In the genomic region with DNA sequence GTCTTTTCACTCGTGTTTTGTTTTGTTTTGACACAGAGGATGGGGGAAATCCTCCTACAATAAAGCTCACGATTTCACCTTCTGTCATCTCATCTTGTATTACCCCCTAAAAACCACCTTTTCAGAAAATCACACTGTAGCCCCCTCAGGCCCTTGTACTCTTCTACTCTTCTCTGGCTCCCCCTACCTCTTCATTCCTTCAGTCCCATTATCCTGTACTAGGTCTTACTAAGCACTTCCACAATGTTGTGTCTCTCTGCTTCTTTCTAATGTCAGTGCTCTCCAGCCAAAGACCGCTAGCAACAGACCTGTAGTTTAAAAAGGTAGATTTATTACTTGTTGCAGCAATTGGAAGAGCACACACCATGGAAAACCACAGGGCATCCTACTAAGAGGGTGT, we compare ENCODE assay signal across 26 cellular contexts. TPM values are rescaled to one million over a fixed set of nuclear protein-coding genes. Genes with fewer than 3 reads are reported as not detected.
DNase-seq lines count a peak whose midpoint lies in the region; ATAC-seq, FAIRE-seq and TF ChIP-seq lines count a peak whose summit lies in the region.
"Had no signal": no experiment of that assay in that cellular context is flagged by ENCODE, and none has a peak within 500 bp of the region (broad histone marks: within the 10 kb centered on the region; RNA-seq: fewer than 3 reads in every experiment).

No MANE protein-coding gene starts in this region.

- H3K4me1 Mint-ChIP-seq in Caco-2 (ENCODE audit: low read depth, unreplicated experiment) (peaks cover 29% of the 10 kb centered on the region), CD14-positive monocyte (no peaks in the 10 kb centered on the region)
- H3K4me1 Mint-ChIP-seq: CD4-positive, alpha-beta memory T cell; IgD-negative memory B cell had no signal

- POLR2A ChIA-PET in Caco-2 (lab: Charles Lee), result no interaction called here
- POLR2A ChIA-PET in HCT116 (lab: Charles Lee), result no interaction called here
- POLR2A ChIA-PET in H1 (lab: Charles Lee; ENCODE audit: partially characterized antibody), result no interaction called here

- 66% methylated on average over 2 of the region's 3 CpGs; no CpG with 5 or more reads in 1 of the 2 experiments for WGBS in H1 (ENCODE audit: extremely low coverage in 1 of 2, insufficient coverage in 1 of 2, insufficient read length in 1 of 2, insufficient replicate concordance in 2 of 2, low coverage in 1 of 2, low lambda C conversion rate in 2 of 2, missing lambda C conversion rate in 1 of 2), 2 experiments
- WGBS in mesendoderm (ENCODE audit: extremely low coverage, insufficient coverage, low lambda C conversion rate), result no CpG with 5 or more reads among the region's 3 CpGs

- peak overlapping the region; percentile 71 for H3K4me3 Mint-ChIP-seq in Caco-2 (ENCODE audit: unreplicated experiment)
- no peak overlapping the region for H3K4me3 Mint-ChIP-seq in CD14-positive monocyte
- H3K4me3 Mint-ChIP-seq: CD4-positive, alpha-beta memory T cell; IgD-negative memory B cell had no signal

- no peak overlapping the region for H2BK120ac ChIP-seq in H1 (replicated peaks; ENCODE audit: low read depth, low read length)
- H2BK120ac ChIP-seq in mesendoderm (ENCODE audit: low read depth, low read length), result no peak overlapping the region

- H3K9me3 Mint-ChIP-seq in Caco-2 (ENCODE audit: unreplicated experiment) (no peaks in the 10 kb centered on the region), CD14-positive monocyte (peaks cover 0 to 2% (median 0%) of the 10 kb centered on the region in 7 donors)
- H3K9me3 Mint-ChIP-seq: IgD-negative memory B cell had no signal

- H3K9me3 ChIP-seq in Caco-2 (no peaks in the 10 kb centered on the region), HCT116 (ENCODE audit: control insufficient read depth in 1 of 2, insufficient read depth in 1 of 2, low read depth in 1 of 2, low read length in 2 of 2) (no peaks in the 10 kb centered on the region), H1 (ENCODE audit: insufficient read depth in 2 of 2, low read depth in 1 of 2, low read length in 1 of 2) (no peaks in the 10 kb centered on the region), kidney (ENCODE audit: control insufficient read depth in 1 of 2, low read length in 2 of 2) (no peaks in the 10 kb centered on the region)
- H3K9me3 ChIP-seq: BLaER1 treated with 17β-estradiol and CSF1 and Interleukin-3, amounts not matched to agents 10 nM and 100 nM; HAP-1; SJCRH30 had no signal

- H3K36me3 ChIP-seq in Caco-2 (ENCODE audit: control insufficient read depth, insufficient read depth, low read length) (no peaks in the 10 kb centered on the region), HCT116 (ENCODE audit: control insufficient read depth in 1 of 2, insufficient read depth in 2 of 2, low read length in 2 of 2) (no peaks in the 10 kb centered on the region), H1 (ENCODE audit: control insufficient read depth in 2 of 4, insufficient read depth in 4 of 4, low read length in 3 of 4) (no peaks in the 10 kb centered on the region), mesendoderm (ENCODE audit: control insufficient read depth, insufficient read depth, low read length) (no peaks in the 10 kb centered on the region), kidney (ENCODE audit: control insufficient read depth in 1 of 2, insufficient read depth in 2 of 2, low read length in 2 of 2) (no peaks in the 10 kb centered on the region)
- H3K36me3 ChIP-seq: BLaER1 treated with 17β-estradiol and CSF1 and Interleukin-3, amounts not matched to agents 10 nM and 100 nM; HAP-1; SJCRH30 had no signal

- H3K4me2 ChIP-seq in HCT116 (ENCODE audit: low read length), result no peak overlapping the region
- no peak overlapping the region for H3K4me2 ChIP-seq in H1 (ENCODE audit: insufficient read depth in 1 of 2, low read depth in 2 of 2, low read length in 2 of 2)
- H3K4me2 ChIP-seq in mesendoderm (ENCODE audit: low read length), result no peak overlapping the region
- H3K4me2 ChIP-seq: BLaER1 treated with 17β-estradiol and CSF1 and Interleukin-3, amounts not matched to agents 10 nM and 100 nM; KMS-11 had no signal

- H4K20me1 ChIP-seq in HCT116 (ENCODE audit: insufficient read depth) (no peaks in the 10 kb centered on the region), H1 (replicated peaks in 1 of 2; ENCODE audit: control insufficient read depth in 1 of 2, insufficient read depth in 2 of 2, low read length in 2 of 2) (no peaks in the 10 kb centered on the region)
- H4K20me1 ChIP-seq: BLaER1 treated with 17β-estradiol and CSF1 and Interleukin-3, amounts not matched to agents 10 nM and 100 nM had no signal

- H3K36me3 Mint-ChIP-seq in Caco-2 (ENCODE audit: insufficient read depth, unreplicated experiment) (peaks cover 22% of the 10 kb centered on the region), CD14-positive monocyte (no peaks in the 10 kb centered on the region)
- H3K36me3 Mint-ChIP-seq: CD4-positive, alpha-beta memory T cell; IgD-negative memory B cell had no signal

- H2BK15ac ChIP-seq in H1 (ENCODE audit: low read length) (no peak overlapping the region), mesendoderm (replicated peaks; ENCODE audit: low read depth) (no peak overlapping the region)

- 0 out of 2 replicates have a peak overlapping the region, but pooled peaks have one; percentile 7 for H3K4me3 ChIP-seq in Caco-2 (ENCODE audit: low read depth, low read length)
- H3K4me3 ChIP-seq in HCT116 (replicated peaks in 1 of 2; ENCODE audit: low read depth in 1 of 2, low read length in 2 of 2), result no peak overlapping the region
- no peak overlapping the region for H3K4me3 ChIP-seq in H1 (ENCODE audit: extremely low read depth in 1 of 4, insufficient read depth in 2 of 4, low read depth in 3 of 4, low read length in 4 of 4)
- H3K4me3 ChIP-seq in mesendoderm (ENCODE audit: low read length), result no peak overlapping the region
- no peak overlapping the region for H3K4me3 ChIP-seq in kidney (ENCODE audit: low read length in 2 of 2)
- H3K4me3 ChIP-seq in coronary artery, result no peak overlapping the region
- H3K4me3 ChIP-seq: BLaER1 treated with 17β-estradiol and CSF1 and Interleukin-3, amounts not matched to agents 10 nM and 100 nM; HAP-1; SJCRH30 had no signal

- DNase-seq in Caco-2, result no peak
- DNase-seq in HCT116 (ENCODE audit: low read depth, low spot score), result no peak
- no peak for DNase-seq in H1 (ENCODE audit: low read depth in 1 of 2, low spot score in 2 of 2)
- peak; percentile 19 for DNase-seq in mesendoderm
- no peak for DNase-seq in T-helper 2 cell
- no peak for DNase-seq in CD14-positive monocyte (ENCODE audit: low spot score)
- DNase-seq in kidney, result no peak
- DNase-seq in coronary artery (ENCODE audit: low spot score), result no peak
- DNase-seq: CD4-positive, alpha-beta memory T cell; DMS79 treated with DMSO at 0.1 percent for 48 hours; GF-D8; NCI-H1092; NCI-H1436 treated with DMSO at 0.1 percent for 48 hours; NCI-H187 treated with DMSO at 0.1 percent for 48 hours; NCI-H446; NCI-H524 treated with DMSO at 0.1 percent for 48 hours; NCI-H774; SJCRH30 had no signal

- H2BK12ac ChIP-seq in H1 (ENCODE audit: low read depth, low read length), result no peak overlapping the region

- TF ChIP-seq CTCF in Caco-2 (IDR thresholded peaks at IDR 0.05; ENCODE audit: insufficient read depth in 1 of 2, low read depth in 1 of 2, low read length in 1 of 2, severe bottlenecking in 1 of 2, unreplicated experiment in 1 of 2) (peak in 1 of 2 experiments; percentile 12), HCT116 (IDR thresholded peaks at IDR 0.05 in 2 of 3, conservative IDR thresholded peaks at IDR 0.05 in 1 of 3; ENCODE audit: borderline replicate concordance in 1 of 3, insufficient read depth in 1 of 3, low read depth in 2 of 3, low read length in 2 of 3) (0 out of 6 replicates have a peak, but pooled peaks of 2 of the 3 experiments have one; percentile 7), H1 (IDR thresholded peaks at IDR 0.05; ENCODE audit: control extremely low read depth in 1 of 3, insufficient read depth in 1 of 3, low read depth in 1 of 3, low read length in 3 of 3) (no peak), CD14-positive monocyte (IDR thresholded peaks at IDR 0.05) (no peak), kidney (IDR thresholded peaks at IDR 0.05; ENCODE audit: borderline replicate concordance, extremely low read depth, insufficient read depth) (no peak), coronary artery (IDR thresholded peaks at IDR 0.05) (no peak)

- no peak overlapping the region for H2BK20ac ChIP-seq in H1 (ENCODE audit: low read length)

- no peak overlapping the region for H3K27ac ChIP-seq in HCT116 (ENCODE audit: low read depth, low read length)
- H3K27ac ChIP-seq in H1 (ENCODE audit: low read depth, low read length), result no peak overlapping the region
- H3K27ac ChIP-seq in mesendoderm (ENCODE audit: low read depth, low read length), result no peak overlapping the region
- H3K27ac ChIP-seq in kidney (ENCODE audit: low read depth in 2 of 2, low read length in 2 of 2), result no peak overlapping the region
- H3K27ac ChIP-seq in coronary artery, result no peak overlapping the region
- H3K27ac ChIP-seq: BLaER1 treated with 17β-estradiol and CSF1 and Interleukin-3, amounts not matched to agents 10 nM and 100 nM; KMS-11; SJCRH30 had no signal

- no peak overlapping the region for H3K14ac ChIP-seq in H1 (ENCODE audit: insufficient read length)

- TF ChIP-seq POLR2A in HCT116 (IDR thresholded peaks at IDR 0.05; ENCODE audit: borderline replicate concordance, extremely low read depth, insufficient read depth, insufficient read length) (no peak), H1 (IDR thresholded peaks at IDR 0.05; ENCODE audit: control extremely low read depth in 1 of 2, low read depth in 2 of 2, low read length in 2 of 2) (no peak)

- peak; percentile 42; the same call in 1 of the 2 replicates for ATAC-seq in HCT116
- ATAC-seq: Right ventricle myocardium inferior, SK-N-SH treated with all-trans-retinoic acid at 6 μM for 48 hours had no signal

- H3K27me3 Mint-ChIP-seq in Caco-2 (ENCODE audit: insufficient read depth, unreplicated experiment) (no peaks in the 10 kb centered on the region), CD14-positive monocyte (ENCODE audit: low read depth in 3 of 3) (peaks cover 0 to 9% (median 0%) of the 10 kb centered on the region in 3 donors)

- H3K79me2 ChIP-seq in HCT116 (ENCODE audit: insufficient read depth, low read length), result no peaks in the 10 kb centered on the region
- no peaks in the 10 kb centered on the region for H3K79me2 ChIP-seq in H1 (ENCODE audit: control insufficient read depth in 1 of 2, insufficient read depth in 2 of 2, low read length in 2 of 2)
- no peaks in the 10 kb centered on the region for H3K79me2 ChIP-seq in mesendoderm (ENCODE audit: control insufficient read depth, insufficient read depth, low read length)

- H4K8ac ChIP-seq in H1 (ENCODE audit: extremely low read depth, insufficient read depth, low read length) (no peak overlapping the region), mesendoderm (ENCODE audit: low read depth, low read length) (no peak overlapping the region)

- H2BK5ac ChIP-seq in H1 (ENCODE audit: low read depth, low read length), result no peak overlapping the region
- H2BK5ac ChIP-seq in mesendoderm (ENCODE audit: low read length), result no peak overlapping the region

- FAIRE-seq in H1 (lab: Jason Lieb, UNC) (peak; percentile 91), kidney (lab: Jason Lieb, UNC) (no peak)
- FAIRE-seq: GM12892 had no signal

- H3K4ac ChIP-seq in H1 (replicated peaks; ENCODE audit: insufficient read length, low read depth, low read length) (no peak overlapping the region), mesendoderm (ENCODE audit: low read depth, low read length) (no peak overlapping the region)

- H4K91ac ChIP-seq in H1 (replicated peaks; ENCODE audit: insufficient read length, low read length), result no peak overlapping the region

- H2AK5ac ChIP-seq in H1 (ENCODE audit: low read depth, low read length) (no peak overlapping the region), mesendoderm (ENCODE audit: low read length) (no peak overlapping the region)

- H2AFZ ChIP-seq in HCT116 (ENCODE audit: low read depth, low read length, poor library complexity, severe bottlenecking) (peak overlapping the region; percentile 54), H1 (ENCODE audit: low read length) (peak overlapping the region; percentile 88)

- no peak overlapping the region for H3K23ac ChIP-seq in H1 (ENCODE audit: insufficient read length)
- H3K23ac ChIP-seq in mesendoderm (ENCODE audit: low read length), result no peak overlapping the region

- H3K27ac Mint-ChIP-seq in Caco-2 (ENCODE audit: unreplicated experiment), result no peak overlapping the region
- no peak overlapping the region for H3K27ac Mint-ChIP-seq in CD14-positive monocyte
- H3K27ac Mint-ChIP-seq: CD4-positive, alpha-beta memory T cell; IgD-negative memory B cell had no signal

- no peak overlapping the region for H3K18ac ChIP-seq in H1 (ENCODE audit: extremely low read depth, low read length)
- H3K18ac ChIP-seq in mesendoderm (ENCODE audit: low read length), result no peak overlapping the region

- H3K9ac ChIP-seq in HCT116 (ENCODE audit: low read length) (no peak overlapping the region), H1 (replicated peaks in 1 of 4; ENCODE audit: extremely low read depth in 1 of 4, low read depth in 3 of 4, low read length in 3 of 4) (no peak overlapping the region), mesendoderm (ENCODE audit: low read length) (no peak overlapping the region), kidney (ENCODE audit: low read length in 2 of 2) (no peak overlapping the region)
- H3K9ac ChIP-seq: BLaER1 treated with 17β-estradiol and CSF1 and Interleukin-3, amounts not matched to agents 10 nM and 100 nM; KMS-11 had no signal

- TF ChIP-seq EP300 in H1 (IDR thresholded peaks at IDR 0.05; ENCODE audit: borderline replicate concordance in 1 of 2, low read depth in 2 of 2, low read length in 2 of 2), result no peak

- H4K5ac ChIP-seq in H1 (ENCODE audit: insufficient read length, low read depth, low read length), result no peak overlapping the region
- no peak overlapping the region for H4K5ac ChIP-seq in mesendoderm (ENCODE audit: low read length)

- peaks cover 5% of the 10 kb centered on the region; the same call in 1 of the 2 replicates for H3K4me1 ChIP-seq in Caco-2
- H3K4me1 ChIP-seq in HCT116 (ENCODE audit: control insufficient read depth in 1 of 2, insufficient read depth in 2 of 2, low read length in 2 of 2), result peaks cover 0 to 15% of the 10 kb centered on the region in 2 experiments; a peak in 3 of 4 replicates
- no peaks in the 10 kb centered on the region for H3K4me1 ChIP-seq in H1 (replicated peaks in 1 of 4; ENCODE audit: control insufficient read depth in 3 of 4, insufficient read depth in 4 of 4, low read length in 3 of 4)
- no peaks in the 10 kb centered on the region for H3K4me1 ChIP-seq in mesendoderm (ENCODE audit: control insufficient read depth, low read depth, low read length)
- H3K4me1 ChIP-seq in kidney (ENCODE audit: control insufficient read depth in 1 of 2, insufficient read depth in 1 of 2, low read depth in 1 of 2, low read length in 2 of 2), result no peaks in the 10 kb centered on the region
- H3K4me1 ChIP-seq: BLaER1 treated with 17β-estradiol and CSF1 and Interleukin-3, amounts not matched to agents 10 nM and 100 nM; HAP-1; SJCRH30 had no signal

- no TSS peak for BruUV-seq in Caco-2 (replicated peaks; lab: Mats Ljungman, UMichigan)
- no TSS peak for BruUV-seq in HCT116 (replicated peaks; lab: Mats Ljungman, UMichigan)

- intact Hi-C loops in Caco-2 (cut with micrococcal nuclease; ENCODE audit: unreplicated experiment), result loop anchor here (10.0 kb wide), 1 partner anchor 212 kb away; no protein-coding TSS in a partner anchor
- intact Hi-C loops in HCT116 (cut with micrococcal nuclease), result no loop called here
- intact Hi-C loops in CD14-positive monocyte (cut with micrococcal nuclease), result no loop called here
- intact Hi-C loops in kidney (cut with DNase I), result no loop called here

- no peaks in the 10 kb centered on the region for H3K79me1 ChIP-seq in H1 (ENCODE audit: low read depth, low read length)
- H3K79me1 ChIP-seq in mesendoderm (ENCODE audit: low read length), result no peaks in the 10 kb centered on the region

- H3K56ac ChIP-seq in H1 (replicated peaks; ENCODE audit: insufficient read length, low read depth, low read length) (no peak overlapping the region), mesendoderm (ENCODE audit: low read length) (no peak overlapping the region)

- no peaks in the 10 kb centered on the region for H3K23me2 ChIP-seq in H1 (ENCODE audit: low read depth, low read length)

- CTCF ChIA-PET in Caco-2 (lab: Charles Lee), result no interaction called here
- CTCF ChIA-PET in HCT116 (lab: Charles Lee), result no interaction called here
- CTCF ChIA-PET in H1 (lab: Charles Lee; ENCODE audit: partially characterized antibody), result interaction anchor here (0.6 to 1.1 kb wide), 3 partner anchors 129 to 484 kb away, joined by 3 to 4 read pairs (median 3); no protein-coding TSS in a partner anchor

- H3K9me2 ChIP-seq in HCT116 (ENCODE audit: insufficient read depth), result no peaks in the 10 kb centered on the region

- H3K27me3 ChIP-seq in Caco-2 (replicated peaks; ENCODE audit: control insufficient read depth, insufficient read depth, low read length), result no peaks in the 10 kb centered on the region
- H3K27me3 ChIP-seq in HCT116 (ENCODE audit: insufficient read depth, low read length), result no peaks in the 10 kb centered on the region
- no peaks in the 10 kb centered on the region for H3K27me3 ChIP-seq in H1 (replicated peaks in 1 of 4; ENCODE audit: control insufficient read depth in 3 of 4, extremely low read depth in 1 of 4, insufficient read depth in 3 of 4, low read length in 3 of 4)
- H3K27me3 ChIP-seq in mesendoderm (ENCODE audit: insufficient read depth, low read length, poor library complexity), result no peaks in the 10 kb centered on the region
- H3K27me3 ChIP-seq: SJCRH30 had no signal

- RAD21 ChIA-PET in HCT116 (lab: Charles Lee; ENCODE audit: low non-redundant PET in 1 of 2, low total read pairs in 2 of 2, uncharacterized antibody in 2 of 2, unreplicated experiment in 2 of 2), result no interaction called here

- no peak for TF ChIP-seq RAD21 in HCT116 (IDR thresholded peaks at IDR 0.05; ENCODE audit: low read depth)
- peak in 1 of 2 experiments; percentile 18; a peak in 1 of 4 replicates for TF ChIP-seq RAD21 in H1 (IDR thresholded peaks at IDR 0.05 in 1 of 2, conservative IDR thresholded peaks at IDR 0.05 in 1 of 2; ENCODE audit: low read depth in 2 of 2, low read length in 2 of 2)

RNA-seq across cellular contexts. Expression of a gene that starts 30.0 kb away (rescaled TPM):
- total RNA-seq in Caco-2 (2022), result 42.0 and 42.4 TPM in 2 replicates
- total RNA-seq in HCT116 (2021; ENCODE audit: unreplicated experiment), result 5.8 TPM
- polyA plus RNA-seq in HCT116 (2012), result 3.2 and 4.0 TPM in 2 replicates
- 2.0 TPM in 2 replicates for total RNA-seq in H1 (2021; fragmentation: NEBNext Ultra II Directional; extraction: Animal tissue kit (Norgen Biotek cat#: 25700))
- 0.72 and 0.74 TPM in 2 replicates for polyA plus RNA-seq in H1 (2011; rRNA removed)
- 0.88 TPM for polyA plus RNA-seq in H1 (2011; cell fraction: cytosol; rRNA removed)
- polyA plus RNA-seq in H1 (2011; cell fraction: nucleus; rRNA removed), result 0.47 TPM
- 0.80 to 0.93 TPM (median 0.84 TPM) in 4 replicates for polyA plus RNA-seq in H1 (2012, experiment 1 of 2)
- polyA plus RNA-seq in H1 (2012, experiment 2 of 2), result 0.12 TPM
- polyA plus RNA-seq in H1 (2013, experiment 1 of 2), result 1.4 TPM
- polyA plus RNA-seq in H1 (2013, experiment 2 of 2), result 1.7 TPM
- 0.63 and 0.95 TPM in 2 replicates for polyA minus RNA-seq in H1 (2011; rRNA and poly(A)+ RNA removed)
- polyA minus RNA-seq in H1 (2011; cell fraction: cytosol; rRNA and poly(A)+ RNA removed), result 1.2 TPM
- polyA minus RNA-seq in H1 (2011; cell fraction: nucleus; rRNA and poly(A)+ RNA removed), result 1.5 TPM
- 0.38 TPM for polyA plus RNA-seq in mesendoderm (2013, experiment 1 of 2)
- 0.36 TPM for polyA plus RNA-seq in mesendoderm (2013, experiment 2 of 2)
- polyA plus RNA-seq in CD14-positive monocyte, result not detected
- 18.9 TPM for total RNA-seq in kidney
- polyA plus RNA-seq in kidney (ENCODE audit: insufficient read depth, low read depth, low replicate concordance), result 18.4 TPM
- total RNA-seq: A172, SJCRH30 had no signal
- polyA plus RNA-seq: IgD-negative memory B cell had no signal

Comparison
In these comparisons a context has a peak if more than half of its experiments do, and no peak if none do; other contexts are left out.
1. CTCF ChIP-seq: peak in HCT116 (2 of 3); none in H1 (0 of 3), CD14-positive monocyte (single experiment), kidney (single experiment) and coronary artery (single experiment).